Comparison of ENCODE assay signal across 1 cellular context in the genomic region with DNA sequence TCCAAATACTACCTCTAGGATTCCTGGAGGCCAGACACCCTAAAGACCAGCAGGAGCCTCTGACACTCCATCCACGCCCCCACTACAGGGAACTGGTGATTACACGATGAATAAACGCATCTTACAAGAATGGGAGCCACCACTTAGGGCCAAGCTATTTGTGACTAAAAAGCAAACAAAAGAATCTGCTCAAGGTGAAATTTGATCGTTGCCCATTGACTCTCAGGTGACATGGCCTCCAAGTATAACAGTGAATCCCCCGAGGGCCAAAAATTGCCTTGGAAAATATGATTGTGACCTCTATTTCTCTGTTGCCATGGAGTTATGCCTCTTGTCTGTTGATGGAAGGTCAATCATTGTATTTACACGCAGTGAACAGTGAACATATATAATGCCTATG.
TF ChIP-seq lines count a peak whose summit lies in the region.

No MANE protein-coding gene starts in this region.

TF ChIP-seq in H1, 55 proteins besides CTCF, POLR2A, EP300 and RAD21 (continued from another document):
- TF ChIP-seq CHD2 (IDR thresholded peaks at IDR 0.05; ENCODE audit: low read length), result no peak
- TF ChIP-seq GABPA (IDR thresholded peaks at IDR 0.05; ENCODE audit: borderline replicate concordance, insufficient read depth, low read length), result no peak
- no peak for TF ChIP-seq CEBPB (IDR thresholded peaks at IDR 0.05; ENCODE audit: low read depth, low read length)
- TF ChIP-seq RBBP5 (IDR thresholded peaks at IDR 0.05; ENCODE audit: borderline replicate concordance, low read depth, low read length), result no peak
- TF ChIP-seq POU5F1 (IDR thresholded peaks at IDR 0.05; ENCODE audit: low read depth, low read length), result no peak
- TF ChIP-seq TAF7 (optimal IDR thresholded peaks at IDR 0.05; ENCODE audit: borderline replicate concordance, low read depth, low read length), result no peak
- TF ChIP-seq, protein P1, sequence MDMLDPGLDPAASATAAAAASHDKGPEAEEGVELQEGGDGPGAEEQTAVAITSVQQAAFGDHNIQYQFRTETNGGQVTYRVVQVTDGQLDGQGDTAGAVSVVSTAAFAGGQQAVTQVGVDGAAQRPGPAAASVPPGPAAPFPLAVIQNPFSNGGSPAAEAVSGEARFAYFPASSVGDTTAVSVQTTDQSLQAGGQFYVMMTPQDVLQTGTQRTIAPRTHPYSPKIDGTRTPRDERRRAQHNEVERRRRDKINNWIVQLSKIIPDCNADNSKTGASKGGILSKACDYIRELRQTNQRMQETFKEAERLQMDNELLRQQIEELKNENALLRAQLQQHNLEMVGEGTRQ (IDR thresholded peaks at IDR 0.05; ENCODE audit: low read length), result no peak
- TF ChIP-seq TBP (IDR thresholded peaks at IDR 0.05; ENCODE audit: low read depth, low read length), result no peak
- no peak for TF ChIP-seq CTBP2 (IDR thresholded peaks at IDR 0.05; ENCODE audit: borderline replicate concordance, insufficient read depth, insufficient read length, low read length)
- TF ChIP-seq, protein P2, sequence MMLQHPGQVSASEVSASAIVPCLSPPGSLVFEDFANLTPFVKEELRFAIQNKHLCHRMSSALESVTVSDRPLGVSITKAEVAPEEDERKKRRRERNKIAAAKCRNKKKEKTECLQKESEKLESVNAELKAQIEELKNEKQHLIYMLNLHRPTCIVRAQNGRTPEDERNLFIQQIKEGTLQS (IDR thresholded peaks at IDR 0.05; ENCODE audit: insufficient read depth, low read depth, low read length), result no peak
- no peak for TF ChIP-seq SRF (IDR thresholded peaks at IDR 0.05; ENCODE audit: low read depth, low read length)
- TF ChIP-seq KDM4A (IDR thresholded peaks at IDR 0.05; ENCODE audit: low read depth, low read length, severe bottlenecking), result no peak
- no peak for TF ChIP-seq TEAD4 (IDR thresholded peaks at IDR 0.05; ENCODE audit: low read depth, low read length)
- TF ChIP-seq EZH2 (IDR thresholded peaks at IDR 0.05; ENCODE audit: low read depth, low read length, severe bottlenecking), result no peak
- TF ChIP-seq CREB1 (IDR thresholded peaks at IDR 0.05), result no peak
- no peak for TF ChIP-seq GTF2F1 (IDR thresholded peaks at IDR 0.05; ENCODE audit: borderline replicate concordance, low read depth, low read length)
TF ChIP-seq in H1: peak in this region for 0.
